Comparison of ENCODE assay signal across 9 cellular contexts in the genomic region with DNA sequence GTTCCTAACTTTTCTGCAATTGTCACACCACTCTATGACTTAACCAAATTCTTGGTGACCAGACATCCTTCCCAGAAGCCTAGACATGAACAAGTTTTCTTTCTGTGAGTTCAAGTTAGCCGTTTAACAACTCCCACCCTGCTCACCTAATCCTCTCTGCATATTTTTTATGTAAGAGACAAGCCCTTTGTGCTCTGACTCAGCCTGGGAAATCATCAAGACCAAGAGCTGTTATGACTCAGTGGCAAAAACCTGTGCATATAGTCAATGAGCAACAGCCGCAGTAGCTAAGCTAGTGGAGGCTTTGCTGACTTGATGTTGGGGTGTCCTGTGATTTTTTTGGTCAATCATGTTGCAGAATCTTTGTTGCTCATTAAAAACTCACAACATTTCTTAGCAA.
DNase-seq lines count a peak whose midpoint lies in the region; ATAC-seq, FAIRE-seq and TF ChIP-seq lines count a peak whose summit lies in the region.
"Had no signal": no experiment of that assay in that cellular context is flagged by ENCODE, and none has a peak within 500 bp of the region (broad histone marks: within the 10 kb centered on the region; RNA-seq: fewer than 3 reads in every experiment).

No MANE protein-coding gene starts in this region.

- in situ Hi-C loops in ACHN (cut with HindIII; ENCODE audit: low pct_ligation_motif_present, low pct_unique_long_range_greater_than_20kb, low sequenced_read_pairs): no loop called here

- no peaks in the 10 kb centered on the region for H3K27me3 ChIP-seq in bronchial epithelial cell (ENCODE audit: control insufficient read depth, insufficient read depth, low read length)
- H3K27me3 ChIP-seq in Caco-2 (replicated peaks; ENCODE audit: control insufficient read depth, insufficient read depth, low read length): no peaks in the 10 kb centered on the region; the same call in 1 of the 2 replicates
- no peaks in the 10 kb centered on the region for H3K27me3 ChIP-seq in osteoblast (ENCODE audit: insufficient read depth, low read length)

- no peaks in the 10 kb centered on the region for H4K20me1 ChIP-seq in osteoblast (ENCODE audit: insufficient read depth, low read length)

- POLR2A ChIA-PET in Caco-2 (lab: Charles Lee): no interaction called here

- H3K27ac ChIP-seq in osteoblast (ENCODE audit: low read depth, low read length): no peak overlapping the region

- CTCF ChIA-PET in Caco-2 (lab: Charles Lee): no interaction called here

- H3K4me3 Mint-ChIP-seq in Caco-2 (ENCODE audit: unreplicated experiment): no peak overlapping the region

- H3K4me3 ChIP-seq in bronchial epithelial cell (ENCODE audit: low read depth, low read length) (no peak overlapping the region), Caco-2 (ENCODE audit: low read depth, low read length) (no peak overlapping the region), osteoblast (ENCODE audit: insufficient read depth, low read length) (no peak overlapping the region)

- H3K9me3 ChIP-seq in Caco-2: no peaks in the 10 kb centered on the region
- no peaks in the 10 kb centered on the region for H3K9me3 ChIP-seq in osteoblast (ENCODE audit: low read depth, low read length)

- no TSS peak for BruUV-seq in Caco-2 (replicated peaks; lab: Mats Ljungman, UMichigan)

- peaks cover 11% of the 10 kb centered on the region for H3K27me3 Mint-ChIP-seq in Caco-2 (ENCODE audit: insufficient read depth, unreplicated experiment)

- ATAC-seq in GM19324 (IDR thresholded peaks at IDR 0.05; ENCODE audit: low FRiP score, unreplicated experiment): peak; percentile 78
- ATAC-seq in HG03097 (IDR thresholded peaks at IDR 0.05; ENCODE audit: low FRiP score, unreplicated experiment): peak; percentile 76

- FAIRE-seq in bronchial epithelial cell (lab: Jason Lieb, UNC): peak; percentile 88

- no peak overlapping the region for H2AFZ ChIP-seq in osteoblast (ENCODE audit: low read length)

- no peaks in the 10 kb centered on the region for H3K79me2 ChIP-seq in osteoblast (ENCODE audit: insufficient read depth, low read length)

- no peak overlapping the region for H3K4me2 ChIP-seq in osteoblast (ENCODE audit: insufficient read depth, low read length)

- no peaks in the 10 kb centered on the region for H3K36me3 Mint-ChIP-seq in Caco-2 (ENCODE audit: insufficient read depth, unreplicated experiment)

- no peaks in the 10 kb centered on the region for H3K4me1 Mint-ChIP-seq in Caco-2 (ENCODE audit: low read depth, unreplicated experiment)

- DNase-seq in ACHN (peak; percentile 87), bronchial epithelial cell (ENCODE audit: low read depth) (peak; percentile 87), Caco-2 (no peak), mesenteric fat pad (ENCODE audit: low spot score) (no peak), osteoblast (ENCODE audit: insufficient read length, low spot score, missing footprints) (no peak), NCI-H524 treated with DMSO at 0.1 percent for 48 hours (lab: John Stamatoyannopoulos, UW) (no peak)
- DNase-seq: MV-4-11 had no signal

- H3K36me3 ChIP-seq in bronchial epithelial cell (ENCODE audit: control insufficient read depth, insufficient read depth, low read length) (no peaks in the 10 kb centered on the region), Caco-2 (ENCODE audit: control insufficient read depth, insufficient read depth, low read length) (no peaks in the 10 kb centered on the region), osteoblast (ENCODE audit: insufficient read depth, low read length) (no peaks in the 10 kb centered on the region)

- H3K9me3 Mint-ChIP-seq in Caco-2 (ENCODE audit: unreplicated experiment): no peaks in the 10 kb centered on the region

- no peaks in the 10 kb centered on the region for H3K4me1 ChIP-seq in Caco-2
- H3K4me1 ChIP-seq in osteoblast (ENCODE audit: insufficient read depth, low read length): no peaks in the 10 kb centered on the region

- H3K27ac Mint-ChIP-seq in Caco-2 (ENCODE audit: unreplicated experiment): no peak overlapping the region

- intact Hi-C loops in Caco-2 (cut with micrococcal nuclease; ENCODE audit: unreplicated experiment): no loop called here

- no peak for TF ChIP-seq CTCF in bronchial epithelial cell (IDR thresholded peaks at IDR 0.05; ENCODE audit: insufficient read depth, low read length, severe bottlenecking)
- no peak for TF ChIP-seq CTCF in Caco-2 (IDR thresholded peaks at IDR 0.05; ENCODE audit: insufficient read depth in 1 of 2, low read depth in 1 of 2, low read length in 1 of 2, severe bottlenecking in 1 of 2, unreplicated experiment in 1 of 2)
- TF ChIP-seq CTCF in osteoblast (IDR thresholded peaks at IDR 0.05; ENCODE audit: extremely low read depth, low read depth, low read length): no peak

Comparison
In these comparisons a context has a peak if more than half of its experiments do, and no peak if none do; other contexts are left out.
1. DNase-seq: peak in ACHN (single experiment) and bronchial epithelial cell (single experiment); none in Caco-2 (0 of 2), mesenteric fat pad (single experiment), osteoblast (single experiment) and NCI-H524 treated with DMSO at 0.1 percent for 48 hours (single experiment).